20 cellular contexts compared by ENCODE assay signal in the genomic region with DNA sequence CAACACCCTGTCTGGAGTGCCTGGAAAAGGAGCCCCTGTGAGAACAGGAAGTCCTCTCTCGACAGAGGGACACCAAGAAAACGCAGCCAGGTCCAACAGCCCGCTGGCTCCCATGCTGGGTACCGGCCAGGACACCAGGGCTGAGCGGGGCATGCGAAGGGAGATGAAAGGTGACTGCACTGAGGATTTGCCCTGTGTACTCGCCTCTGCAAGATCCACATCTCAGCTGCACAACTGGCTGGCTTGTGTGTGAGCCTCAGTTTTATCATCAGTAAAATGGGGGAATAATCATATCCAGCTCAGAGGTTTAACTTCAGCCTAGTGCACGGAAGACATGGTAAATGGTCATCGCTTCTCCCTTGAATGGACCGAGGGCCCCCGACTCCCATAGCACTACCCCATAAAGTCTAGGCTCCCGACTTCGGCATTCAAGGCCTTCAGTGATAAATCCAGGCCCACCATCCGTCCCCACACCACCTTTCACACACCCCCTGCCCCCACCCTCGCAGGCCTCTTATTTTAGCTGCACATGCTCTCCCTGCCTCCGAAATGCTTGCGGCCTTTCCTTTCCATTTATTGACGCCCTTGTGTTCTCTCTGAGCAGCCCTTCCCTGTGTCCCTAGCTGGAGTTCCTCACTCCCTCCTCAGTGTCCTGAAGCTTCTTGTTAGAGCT. TPM values are rescaled to one million over a fixed set of nuclear protein-coding genes. Genes with fewer than 3 reads are reported as not detected.
A peak's percentile ranks its signal among the peaks of the same experiment; 100 is the strongest.
DNase-seq lines count a peak whose midpoint lies in the region; ATAC-seq and TF ChIP-seq lines count a peak whose summit lies in the region.
"Had no signal": no experiment of that assay in that cellular context is flagged by ENCODE, and none has a peak within 500 bp of the region (broad histone marks: within the 10 kb centered on the region; RNA-seq: fewer than 3 reads in every experiment).

No MANE protein-coding gene starts in this region.

- H3K9me3 ChIP-seq in spleen (no peaks in the 10 kb centered on the region), MM.1S (replicated peaks; ENCODE audit: insufficient read depth, low read length) (no peaks in the 10 kb centered on the region)
- H3K9me3 ChIP-seq: Peyer's patch, SK-N-SH had no signal

- TF ChIP-seq POLR2A in NB4 (IDR thresholded peaks at IDR 0.05; ENCODE audit: extremely low read depth, insufficient read length) (no peak), spleen (IDR thresholded peaks at IDR 0.05) (no peak)

- peak overlapping the region in 4 of 8 donors; percentile 55 to 88 (median 70) for H3K27ac ChIP-seq in spleen
- H3K27ac ChIP-seq in MM.1S (ENCODE audit: low read length), result no peak overlapping the region

- H3K27me3 Mint-ChIP-seq in activated CD4-positive, alpha-beta T cell treated with anti-CD3 and anti-CD28 coated beads for 36 hours, result no peaks in the 10 kb centered on the region
- H3K27me3 Mint-ChIP-seq in effector memory CD8-positive, alpha-beta T cell, result no peaks in the 10 kb centered on the region
- H3K27me3 Mint-ChIP-seq: activated naive CD4-positive, alpha-beta T cell treated with anti-CD3 and anti-CD28 coated beads, Interleukin-2, amount 10 ng/mL, durations not matched to agents 7 days and 5 days; natural killer cell treated with Interleukin-12 subunit alpha and Interleukin-12 subunit beta and Interleukin-15 and Interleukin-18, amount 100 ng/mL, for 72 hours had no signal

- no peak overlapping the region for H3K9ac ChIP-seq in MM.1S (ENCODE audit: low read length)
- H3K9ac ChIP-seq: SK-N-SH had no signal

- TF ChIP-seq CTCF in NB4 (IDR thresholded peaks at IDR 0.05; ENCODE audit: low read depth, low read length) (no peak), spleen (IDR thresholded peaks at IDR 0.05 in 8 of 11, conservative IDR thresholded peaks at IDR 0.05 in 3 of 11) (no peak), MM.1S (IDR thresholded peaks at IDR 0.05; ENCODE audit: low read length) (no peak)

- H3K36me3 ChIP-seq in spleen (peaks cover 0 to 58% (median 0%) of the 10 kb centered on the region in 6 donors), MM.1S (replicated peaks; ENCODE audit: insufficient read depth, low read length) (no peaks in the 10 kb centered on the region)
- H3K36me3 ChIP-seq: Peyer's patch had no signal

- peaks cover 22% of the 10 kb centered on the region for H3K36me3 Mint-ChIP-seq in activated CD4-positive, alpha-beta T cell treated with anti-CD3 and anti-CD28 coated beads for 36 hours (ENCODE audit: low read depth)
- peaks cover 35% of the 10 kb centered on the region for H3K36me3 Mint-ChIP-seq in effector memory CD8-positive, alpha-beta T cell (ENCODE audit: insufficient read depth)
- H3K36me3 Mint-ChIP-seq: natural killer cell treated with Interleukin-12 subunit alpha and Interleukin-12 subunit beta and Interleukin-15 and Interleukin-18, amount 100 ng/mL, for 72 hours had no signal

- peaks cover 2% of the 10 kb centered on the region; the same call in 1 of the 2 replicates for H3K79me2 ChIP-seq in MM.1S (ENCODE audit: low read length)

- WGBS in spleen, 5 donors, result 90 to 94% (median 92%) methylated on average over 18 of the region's 18 CpGs

- POLR2A ChIA-PET in activated CD4-positive, alpha-beta T cell treated with anti-CD3 and anti-CD28 coated beads for 36 hours (lab: Charles Lee), result no interaction called here

- intact Hi-C loops in activated CD4-positive, alpha-beta T cell treated with anti-CD3 and anti-CD28 coated beads for 36 hours (cut with DNase I, micrococcal nuclease), result no loop called here
- intact Hi-C loops in spleen (cut with DNase I; ENCODE audit: low total_unique reads), result no loop called here

- no peak for ATAC-seq in activated CD4-positive, alpha-beta T cell treated with anti-CD3 and anti-CD28 coated beads for 36 hours
- ATAC-seq in effector memory CD8-positive, alpha-beta T cell (replicated peaks), result no peak
- ATAC-seq: natural killer cell treated with Interleukin-12 subunit alpha and Interleukin-12 subunit beta and Interleukin-15 and Interleukin-18, amount 100 ng/mL, for 72 hours had no signal

- H4K20me1 ChIP-seq in MM.1S (ENCODE audit: insufficient read depth, low read length), result no peaks in the 10 kb centered on the region

- H3K4me2 ChIP-seq in MM.1S (ENCODE audit: low read depth, low read length), result no peak overlapping the region
- H3K4me2 ChIP-seq: SK-N-SH had no signal

- peaks cover 33% of the 10 kb centered on the region for H3F3A ChIP-seq in MM.1S (ENCODE audit: insufficient read depth, low read length)

- H3K4me3 ChIP-seq in NB4 (ENCODE audit: low read depth, low read length) (no peak overlapping the region), spleen (peak overlapping the region in 1 of 8 donors; percentile 1), MM.1S (ENCODE audit: low read length) (no peak overlapping the region)
- H3K4me3 ChIP-seq: Peyer's patch had no signal

- no peaks in the 10 kb centered on the region for H3K27me3 ChIP-seq in spleen (replicated peaks in 1 of 7)
- H3K27me3 ChIP-seq in MM.1S (replicated peaks; ENCODE audit: insufficient read depth, low read length), result no peaks in the 10 kb centered on the region
- H3K27me3 ChIP-seq: Peyer's patch had no signal

- H3K27ac Mint-ChIP-seq in activated CD4-positive, alpha-beta T cell treated with anti-CD3 and anti-CD28 coated beads for 36 hours, result peak overlapping the region; percentile 35
- peak overlapping the region; percentile 81 to 89 for H3K27ac Mint-ChIP-seq in effector memory CD8-positive, alpha-beta T cell
- H3K27ac Mint-ChIP-seq: activated naive CD4-positive, alpha-beta T cell treated with anti-CD3 and anti-CD28 coated beads, Interleukin-2, amount 10 ng/mL, durations not matched to agents 7 days and 5 days; endodermal cell; progenitor cell of endocrine pancreas had no signal

- no peak overlapping the region for H3K4me3 Mint-ChIP-seq in activated CD4-positive, alpha-beta T cell treated with anti-CD3 and anti-CD28 coated beads for 36 hours
- H3K4me3 Mint-ChIP-seq in effector memory CD8-positive, alpha-beta T cell, result no peak overlapping the region
- H3K4me3 Mint-ChIP-seq: activated naive CD4-positive, alpha-beta T cell treated with anti-CD3 and anti-CD28 coated beads, Interleukin-2, amount 10 ng/mL, durations not matched to agents 7 days and 5 days; endodermal cell; natural killer cell treated with Interleukin-12 subunit alpha and Interleukin-12 subunit beta and Interleukin-15 and Interleukin-18, amount 100 ng/mL, for 72 hours had no signal

- H3K4me1 ChIP-seq in spleen, result peaks cover 17 to 90% (median 71%) of the 10 kb centered on the region in 6 donors
- peaks cover 21% of the 10 kb centered on the region for H3K4me1 ChIP-seq in MM.1S (ENCODE audit: low read length)

- peaks cover 79% of the 10 kb centered on the region for H3K4me1 Mint-ChIP-seq in activated CD4-positive, alpha-beta T cell treated with anti-CD3 and anti-CD28 coated beads for 36 hours
- peaks cover 38 to 40% of the 10 kb centered on the region in 2 donors for H3K4me1 Mint-ChIP-seq in effector memory CD8-positive, alpha-beta T cell (ENCODE audit: low read depth in 2 of 2)
- H3K4me1 Mint-ChIP-seq: endodermal cell had no signal

- no peaks in the 10 kb centered on the region for H3K9me3 Mint-ChIP-seq in activated CD4-positive, alpha-beta T cell treated with anti-CD3 and anti-CD28 coated beads for 36 hours (ENCODE audit: low read depth)
- H3K9me3 Mint-ChIP-seq in effector memory CD8-positive, alpha-beta T cell, result no peaks in the 10 kb centered on the region
- H3K9me3 Mint-ChIP-seq: activated naive CD4-positive, alpha-beta T cell treated with anti-CD3 and anti-CD28 coated beads, Interleukin-2, amount 10 ng/mL, durations not matched to agents 7 days and 5 days; endodermal cell; natural killer cell treated with Interleukin-12 subunit alpha and Interleukin-12 subunit beta and Interleukin-15 and Interleukin-18, amount 100 ng/mL, for 72 hours had no signal

- CTCF ChIA-PET in activated CD4-positive, alpha-beta T cell treated with anti-CD3 and anti-CD28 coated beads for 36 hours (lab: Charles Lee), result interaction anchor here (0.6 kb wide), 1 partner anchor 552 kb away, joined by 4 read pairs; no protein-coding TSS in a partner anchor

- no peak for DNase-seq in activated CD4-positive, alpha-beta T cell treated with anti-CD3 and anti-CD28 coated beads for 36 hours
- no peak for DNase-seq in activated CD4-positive, alpha-beta T cell treated with anti-CD3 and anti-CD28 coated beads, Interleukin-2, amount 50 U/mL, for 48 hours
- DNase-seq in NB4 (ENCODE audit: low read depth) (peak; percentile 1), spleen (peak; percentile 70), MM.1S (no peak), kidney tubule cell (ENCODE audit: low spot score) (no peak), AG08395 (ENCODE audit: low spot score) (no peak)
- DNase-seq in effector memory CD8-positive, alpha-beta T cell, result no peak
- DNase-seq: activated CD4-positive, alpha-beta T cell treated with anti-CD3 and anti-CD28 coated beads for 48 hours; activated naive CD4-positive, alpha-beta T cell treated with anti-CD3 and anti-CD28 coated beads, Interleukin-2, amount 10 ng/mL, durations not matched to agents 7 days and 5 days; activated T-cell treated with anti-CD3 and anti-CD28 coated beads, Interleukin-2, amount 50 U/mL, for 1 hour; endodermal cell; mesenchymal stem cell; NCI-H510A; NK-92 treated with Interleukin-12 subunit alpha and Interleukin-12 subunit beta, amount 100 ng/mL, for 24 hours; small intestine had no signal

- H2AFZ ChIP-seq in MM.1S (ENCODE audit: low read length), result no peak overlapping the region

- H3K9me2 ChIP-seq in MM.1S (replicated peaks; ENCODE audit: insufficient read depth, low read length), result no peaks in the 10 kb centered on the region
- H3K9me2 ChIP-seq: SK-N-SH had no signal

RNA-seq across cellular contexts. Expression of gene ISG20, which starts 15.8 kb away (rescaled TPM):
- total RNA-seq in activated CD4-positive, alpha-beta T cell treated with anti-CD3 and anti-CD28 coated beads for 36 hours, result 100 to 1,000 TPM; 107 to 120 TPM
- total RNA-seq in spleen, result 100 to 1,000 TPM in 5 of 7 donors, 10 to 100 TPM in 2; 70.5 to 171 (median 127) TPM
- 100 to 1,000 TPM; 142 to 365 (median 198) TPM for polyA plus RNA-seq in spleen

RNA-seq across cellular contexts. Expression of gene AEN, which starts 33.4 kb away (rescaled TPM):
- total RNA-seq in activated CD4-positive, alpha-beta T cell treated with anti-CD3 and anti-CD28 coated beads for 36 hours, result 10 to 100 TPM; 42.8 to 52.9 TPM
- total RNA-seq in spleen, result 10 to 100 TPM; 20.3 to 40.3 (median 29.5) TPM
- 10 to 100 TPM; 12.9 to 18.6 (median 14.6) TPM for polyA plus RNA-seq in spleen

Comparison
In these comparisons a context has a peak if more than half of its experiments do, and no peak if none do; other contexts are left out.
1. DNase-seq: peak in NB4 (single experiment) and spleen (single experiment); none in activated CD4-positive, alpha-beta T cell treated with anti-CD3 and anti-CD28 coated beads for 36 hours (single experiment), activated CD4-positive, alpha-beta T cell treated with anti-CD3 and anti-CD28 coated beads, Interleukin-2, amount 50 U/mL, for 48 hours (0 of 2), effector memory CD8-positive, alpha-beta T cell (0 of 3), MM.1S (single experiment), kidney tubule cell (single experiment) and AG08395 (single experiment).